11 cellular contexts compared by ENCODE assay signal in the genomic region with DNA sequence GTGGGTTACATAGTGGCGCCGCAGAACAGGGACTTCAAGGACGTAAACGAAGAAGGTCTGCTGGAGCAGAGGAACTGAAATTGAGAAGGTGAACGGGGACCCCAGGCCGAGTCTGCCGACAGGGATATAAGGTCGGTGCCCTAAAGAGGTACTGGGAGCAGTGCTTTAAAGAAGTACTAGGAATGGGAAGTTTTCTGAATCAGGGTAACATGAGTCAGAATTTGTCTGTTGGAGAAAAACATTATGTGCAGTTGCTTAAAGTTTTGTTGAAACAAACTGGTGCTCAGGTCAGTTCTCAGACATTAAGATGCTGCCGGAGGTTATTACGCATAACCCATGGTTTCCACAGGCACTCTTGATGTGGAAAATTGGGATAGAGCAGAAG. TPM values are rescaled to one million over a fixed set of nuclear protein-coding genes. Genes with fewer than 3 reads are reported as not detected.
"Had no signal": no experiment of that assay in that cellular context is flagged by ENCODE, and none has a peak within 500 bp of the region (broad histone marks: within the 10 kb centered on the region; RNA-seq: fewer than 3 reads in every experiment).

No MANE protein-coding gene starts in this region.

- DNase-seq: GM23248, GOT3, H7, HFFc6, KBM-7 had no signal

- H3K4me3 ChIP-seq: GM23248, HAP-1 had no signal

- FAIRE-seq: HTR-8/SVneo had no signal

- H3K9ac ChIP-seq: GM23248 had no signal

- H3K36me3 ChIP-seq: HAP-1 had no signal

- H2AFZ ChIP-seq: GM23248 had no signal

- H3K4me1 ChIP-seq: HAP-1 had no signal

- H3K27ac ChIP-seq: GM23248 had no signal

- ATAC-seq: HCT116 had no signal

- H3K9me3 ChIP-seq: HAP-1 had no signal

RNA-seq across cellular contexts. Expression of a gene that starts 14.8 kb away (rescaled TPM):
- total RNA-seq: GM23248, H4, H7, HFFc6, HT-29 had no signal
- polyA plus RNA-seq: GM23248, IgD-negative memory B cell had no signal
